Comparison of ENCODE assay signal across 13 cellular contexts in the genomic region with DNA sequence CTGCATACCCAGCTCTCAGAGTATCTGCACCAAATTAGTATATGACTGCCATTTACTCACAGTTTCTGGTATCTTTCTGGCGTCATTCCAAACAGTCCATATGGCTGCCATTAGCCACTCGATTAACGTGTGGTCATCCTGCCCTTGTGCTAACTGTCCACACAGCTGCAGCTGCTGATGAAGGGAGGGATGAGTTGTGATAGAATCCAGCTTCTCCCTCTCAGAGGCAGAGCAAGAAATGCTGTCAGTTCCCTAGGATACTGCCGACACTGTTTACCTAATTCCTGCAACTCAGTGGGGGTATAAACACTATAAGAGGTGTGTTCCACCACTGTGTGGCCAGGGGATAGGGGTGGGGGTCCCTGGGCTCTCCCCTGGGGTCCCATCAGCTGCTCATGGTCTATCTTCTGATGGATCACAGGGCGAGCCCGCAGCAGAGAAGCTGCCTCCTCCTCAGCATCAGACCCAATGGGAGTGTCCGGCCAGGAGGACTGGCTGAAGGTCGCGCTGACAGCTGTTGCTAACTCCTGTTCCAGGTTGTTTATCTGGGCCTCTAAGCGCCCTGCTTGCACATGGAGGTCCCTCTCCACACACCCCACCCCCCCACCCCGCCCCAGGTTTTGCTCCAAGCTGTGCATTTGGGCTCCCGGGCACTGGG. TPM values are rescaled to one million over a fixed set of nuclear protein-coding genes. Genes with fewer than 3 reads are reported as not detected.
A peak's percentile ranks its signal among the peaks of the same experiment; 100 is the strongest.
DNase-seq lines count a peak whose midpoint lies in the region; ATAC-seq and TF ChIP-seq lines count a peak whose summit lies in the region.
"Had no signal": no experiment of that assay in that cellular context is flagged by ENCODE, and none has a peak within 500 bp of the region (broad histone marks: within the 10 kb centered on the region; RNA-seq: fewer than 3 reads in every experiment).

No MANE protein-coding gene starts in this region.

- ATAC-seq in Right ventricle myocardium inferior (peak; percentile 67), left lobe of liver (peak; percentile 46), aorta (ENCODE audit: low FRiP score) (peak; percentile 8)

- H3K4me3 ChIP-seq in left ventricle myocardium inferior: no peak overlapping the region
- H3K4me3 ChIP-seq in WERI-Rb-1 (ENCODE audit: low read depth, low read length): no peak overlapping the region
- H3K4me3 ChIP-seq in aorta (ENCODE audit: low read length in 2 of 2): no peak overlapping the region
- no peak overlapping the region for H3K4me3 ChIP-seq in MG63
- H3K4me3 ChIP-seq: BLaER1 had no signal

- no peak for TF ChIP-seq CTCF in left ventricle myocardium inferior (IDR thresholded peaks at IDR 0.05; ENCODE audit: borderline replicate concordance)
- TF ChIP-seq CTCF in WERI-Rb-1 (IDR thresholded peaks at IDR 0.05; ENCODE audit: low read depth, low read length): no peak

- H3K27me3 ChIP-seq in left ventricle myocardium inferior (ENCODE audit: low read depth) (no peaks in the 10 kb centered on the region), WERI-Rb-1 (ENCODE audit: insufficient read depth, low read depth, severe bottlenecking) (no peaks in the 10 kb centered on the region), aorta (ENCODE audit: control insufficient read depth in 1 of 2, insufficient read depth in 2 of 2, low read length in 1 of 2) (no peaks in the 10 kb centered on the region), MG63 (no peaks in the 10 kb centered on the region)
- H3K27me3 ChIP-seq: BLaER1 had no signal

- no peaks in the 10 kb centered on the region for H3K9me3 ChIP-seq in left ventricle myocardium inferior (replicated peaks)
- no peaks in the 10 kb centered on the region for H3K9me3 ChIP-seq in WERI-Rb-1 (ENCODE audit: severe bottlenecking)
- no peaks in the 10 kb centered on the region for H3K9me3 ChIP-seq in aorta (ENCODE audit: control insufficient read depth, low read length)
- no peaks in the 10 kb centered on the region for H3K9me3 ChIP-seq in MG63

- no peaks in the 10 kb centered on the region for H3K36me3 ChIP-seq in left ventricle myocardium inferior
- H3K36me3 ChIP-seq in WERI-Rb-1: no peaks in the 10 kb centered on the region
- H3K36me3 ChIP-seq in aorta (ENCODE audit: control insufficient read depth in 1 of 2, insufficient read depth in 2 of 2, low read length in 1 of 2): no peaks in the 10 kb centered on the region
- H3K36me3 ChIP-seq in MG63: no peaks in the 10 kb centered on the region

- intact Hi-C loops in Right ventricle myocardium inferior (cut with DNase I): no loop called here
- intact Hi-C loops in left ventricle myocardium inferior (cut with micrococcal nuclease): no loop called here
- intact Hi-C loops in aorta (cut with DNase I): no loop called here

- DNase-seq in Right ventricle myocardium inferior (ENCODE audit: missing footprints) (no peak), left ventricle myocardium inferior (no peak), WERI-Rb-1 (peak; percentile 28), left lobe of liver (ENCODE audit: low spot score) (no peak), aorta (no peak), RKO (ENCODE audit: low spot score) (no peak), medulla oblongata (ENCODE audit: extremely low spot score) (no peak), MG63 (no peak)
- DNase-seq: activated CD4-positive, alpha-beta T cell treated with anti-CD3 and anti-CD28 coated beads for 48 hours; amniotic stem cell; stimulated activated CD8-positive, alpha-beta memory T cell treated with anti-CD3 and anti-CD28 coated beads, Interleukin-4, amount 100 ng/mL, for 48 hours had no signal

- 61 to 68% methylated on average over 12 of the region's 12 CpGs for WGBS in aorta, 2 donors

- H3K27ac ChIP-seq in left ventricle myocardium inferior (replicated peaks): no peak overlapping the region
- no peak overlapping the region for H3K27ac ChIP-seq in WERI-Rb-1
- H3K27ac ChIP-seq in aorta (ENCODE audit: low read depth in 1 of 2, low read length in 2 of 2): no peak overlapping the region
- H3K27ac ChIP-seq: BLaER1 had no signal

- peaks cover 27% of the 10 kb centered on the region for H3K4me1 ChIP-seq in left ventricle myocardium inferior
- H3K4me1 ChIP-seq in aorta (ENCODE audit: control insufficient read depth in 1 of 2, insufficient read depth in 2 of 2, low read length in 2 of 2): no peaks in the 10 kb centered on the region
- H3K4me1 ChIP-seq: BLaER1 had no signal

RNA-seq across cellular contexts. Expression of a gene that starts 17.3 kb away (rescaled TPM):
- 21.6 TPM for total RNA-seq in Right ventricle myocardium inferior
- total RNA-seq in left ventricle myocardium inferior: 10.4 TPM
- 6.5 TPM for total RNA-seq in left lobe of liver
- 10 to 100 TPM in 1 of 2 donors, 1 to 10 TPM in 1; 7.2 to 16.4 TPM for total RNA-seq in aorta
- polyA plus RNA-seq in aorta: 1 to 10 TPM in 1 of 2 donors, under 1 TPM in 1; 0.97 to 2.1 TPM
- 9.2 and 9.5 TPM in 2 replicates for total RNA-seq in MG63 (2014; rRNA removed; shearing (Covaris generic); ENCODE audit: low replicate concordance)

RNA-seq across cellular contexts. Expression of a gene that starts 22.1 kb away (rescaled TPM):
- 3.6 TPM for total RNA-seq in Right ventricle myocardium inferior
- 3.2 TPM for total RNA-seq in left ventricle myocardium inferior
- total RNA-seq in left lobe of liver: 2.1 TPM
- 1 to 10 TPM; 4.3 to 4.8 TPM for total RNA-seq in aorta
- polyA plus RNA-seq in aorta: 10 to 100 TPM in 1 of 2 donors, 1 to 10 TPM in 1; 3.4 to 13.4 TPM
- 5.1 and 8.5 TPM in 2 replicates for total RNA-seq in MG63 (2014; rRNA removed; shearing (Covaris generic); ENCODE audit: low replicate concordance)

RNA-seq across cellular contexts. Expression of a gene that starts 22.2 kb away (rescaled TPM):
- total RNA-seq in Right ventricle myocardium inferior (0.11 TPM), left ventricle myocardium inferior (not detected), left lobe of liver (not detected), aorta (under 1 TPM in 1 of 2 donors, not detected in 1; 0.58 TPM)
- polyA plus RNA-seq in aorta: under 1 TPM in 1 of 2 donors, not detected in 1; 0.05 TPM
- total RNA-seq in MG63 (2014; rRNA removed; shearing (Covaris generic); ENCODE audit: low replicate concordance): not detected in 2 replicates
- total RNA-seq: posterior vena cava had no signal

Comparison
In these comparisons a context has a peak if more than half of its experiments do, and no peak if none do; other contexts are left out.
1. ATAC-seq: peak in every context shown above with its lines; median percentile 67 in Right ventricle myocardium inferior; 46 in left lobe of liver; 8 in aorta.